In genomic region chr5:76174101-76174500, GRCh38 we compare ENCODE assay signal across 19 cellular contexts.
"Had no signal": no experiment of that assay in that cellular context is flagged by ENCODE, and none has a peak within 500 bp of the region (broad histone marks: within the 10 kb centered on the region; RNA-seq: fewer than 3 reads in every experiment).

No MANE protein-coding gene starts in this region.

- H3K27me3 ChIP-seq: neutrophil, ovary, right atrium auricular region, spleen had no signal

- ATAC-seq: activated CD4-positive, CD25-positive, alpha-beta regulatory T cell treated with anti-CD3 and anti-CD28 coated beads, Interleukin-2, amount 50 U/mL, for 24 hours; activated CD8-positive, alpha-beta T cell treated with anti-CD3 and anti-CD28 coated beads, Interleukin-2, amount 10 ng/mL, durations not matched to agents 7 days and 5 days; psoas muscle had no signal

- H3K36me3 Mint-ChIP-seq: activated naive CD4-positive, alpha-beta T cell treated with anti-CD3 and anti-CD28 coated beads, Interleukin-2, amount 50 U/mL, for 24 hours; brain; type B pancreatic cell had no signal

- H3K27ac ChIP-seq: foreskin keratinocyte, neutrophil, ovary, psoas muscle, right atrium auricular region, spleen, thoracic aorta had no signal

- H3K4me1 ChIP-seq: foreskin keratinocyte, psoas muscle, right atrium auricular region had no signal

- H3K9me3 Mint-ChIP-seq: activated CD4-positive, alpha-beta T cell treated with anti-CD3 and anti-CD28 coated beads, Interleukin-2, amount 10 ng/mL, durations not matched to agents 7 days and 5 days; activated naive CD4-positive, alpha-beta T cell treated with anti-CD3 and anti-CD28 coated beads, Interleukin-2, amount 50 U/mL, for 24 hours; activated T-helper 1 cell treated with anti-CD3 and anti-CD28 coated beads, Interleukin-12 subunit alpha, Interleukin-12 subunit beta, Interleukin-2, Interleukin-4 antibody, amounts not matched to agents 30 ng/mL and 10 ng/mL and 1 ng/mL, durations not matched to agents 14 hours and 24 hours and 36 hours; type B pancreatic cell had no signal

- H3K27me3 Mint-ChIP-seq: activated naive CD4-positive, alpha-beta T cell treated with anti-CD3 and anti-CD28 coated beads, Interleukin-2, amount 50 U/mL, for 24 hours; brain; type B pancreatic cell had no signal

- H3K4me3 Mint-ChIP-seq: activated CD4-positive, alpha-beta T cell treated with anti-CD3 and anti-CD28 coated beads, Interleukin-2, amount 10 ng/mL, durations not matched to agents 7 days and 5 days; activated CD8-positive, alpha-beta T cell treated with anti-CD3 and anti-CD28 coated beads, Interleukin-2, amount 10 ng/mL, durations not matched to agents 7 days and 5 days; activated naive CD4-positive, alpha-beta T cell treated with anti-CD3 and anti-CD28 coated beads, Interleukin-2, amount 50 U/mL, for 24 hours; activated T-helper 1 cell treated with anti-CD3 and anti-CD28 coated beads, Interleukin-12 subunit alpha, Interleukin-12 subunit beta, Interleukin-2, Interleukin-4 antibody, amounts not matched to agents 30 ng/mL and 10 ng/mL and 1 ng/mL, durations not matched to agents 14 hours and 24 hours and 36 hours; brain; type B pancreatic cell had no signal

- H3K4me3 ChIP-seq: ovary, psoas muscle, right atrium auricular region, spleen, thoracic aorta had no signal

- DNase-seq: activated CD4-positive, alpha-beta T cell treated with anti-CD3 and anti-CD28 coated beads, Interleukin-2, amount 10 ng/mL, durations not matched to agents 7 days and 5 days; activated CD8-positive, alpha-beta T cell treated with anti-CD3 and anti-CD28 coated beads, Interleukin-2, amount 10 ng/mL, durations not matched to agents 7 days and 5 days; activated gamma-delta T cell treated with Interleukin-2 at 50 U/mL for 16 hours; aorta; foreskin keratinocyte; mesenchymal stem cell; ovary; psoas muscle; spleen; stimulated activated CD4-positive, alpha-beta T cell treated with anti-CD3 and anti-CD28 coated beads, Interleukin-4, amount 100 ng/mL, for 1 hour; stimulated activated naive CD4-positive, alpha-beta T cell treated with Interleukin-2 at 50 U/mL for 16 hours had no signal

- H3K9me3 ChIP-seq: neutrophil, ovary, psoas muscle, right atrium auricular region, spleen, thoracic aorta had no signal

- H3K27ac Mint-ChIP-seq: activated CD4-positive, alpha-beta T cell treated with anti-CD3 and anti-CD28 coated beads, Interleukin-2, amount 10 ng/mL, durations not matched to agents 7 days and 5 days; activated CD8-positive, alpha-beta T cell treated with anti-CD3 and anti-CD28 coated beads, Interleukin-2, amount 10 ng/mL, durations not matched to agents 7 days and 5 days; activated naive CD4-positive, alpha-beta T cell treated with anti-CD3 and anti-CD28 coated beads, Interleukin-2, amount 50 U/mL, for 24 hours; activated T-helper 1 cell treated with anti-CD3 and anti-CD28 coated beads, Interleukin-12 subunit alpha, Interleukin-12 subunit beta, Interleukin-2, Interleukin-4 antibody, amounts not matched to agents 30 ng/mL and 10 ng/mL and 1 ng/mL, durations not matched to agents 14 hours and 24 hours and 36 hours; type B pancreatic cell had no signal

- H3K36me3 ChIP-seq: neutrophil, ovary, right atrium auricular region, spleen, thoracic aorta had no signal
